ENCODE assay signal across 27 cellular contexts in the genomic region with DNA sequence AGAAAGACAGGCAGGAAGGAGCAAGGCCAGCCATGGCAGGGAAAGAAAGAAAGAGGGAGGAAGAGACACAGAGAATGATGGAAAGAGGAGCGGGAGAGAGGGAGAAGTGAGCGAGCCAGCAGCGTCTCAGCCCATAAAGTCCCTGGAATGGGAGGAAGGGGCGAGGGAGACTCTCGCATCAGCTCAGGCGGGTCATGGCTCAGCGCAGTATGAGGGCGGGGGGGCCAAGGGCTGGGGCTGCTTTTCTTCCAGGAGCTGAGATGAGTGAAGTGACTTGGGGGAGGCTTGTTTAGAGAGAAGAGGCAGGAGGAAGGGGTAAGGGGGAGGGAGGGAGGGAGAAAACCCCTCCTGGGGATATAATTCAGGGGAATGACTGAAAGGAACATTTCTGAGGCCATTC.
"Had no signal": no experiment of that assay in that cellular context is flagged by ENCODE, and none has a peak within 500 bp of the region (broad histone marks: within the 10 kb centered on the region; RNA-seq: fewer than 3 reads in every experiment).

No MANE protein-coding gene starts in this region.

- H3K4me3 Mint-ChIP-seq: mesothelial cell of epicardium; naive B cell; natural killer cell; neural crest cell; stimulated activated naive CD8-positive, alpha-beta T cell treated with anti-CD3 and anti-CD28 coated beads, Interleukin-15, Interleukin-2, amounts not matched to agents 100 ng/mL and 50 ng/mL, for 24 hours had no signal

- H3K27ac Mint-ChIP-seq: mesothelial cell of epicardium; natural killer cell; stimulated activated naive CD8-positive, alpha-beta T cell treated with anti-CD3 and anti-CD28 coated beads, Interleukin-15, Interleukin-2, amounts not matched to agents 100 ng/mL and 50 ng/mL, for 24 hours had no signal

- H2AFZ ChIP-seq: hepatocyte had no signal

- H3K4me1 ChIP-seq: heart right ventricle, pancreas, psoas muscle, right lobe of liver, suprapubic skin, uterus had no signal

- H3K9me3 ChIP-seq: heart right ventricle, pancreas, psoas muscle, right lobe of liver, suprapubic skin, thoracic aorta, tibial artery, uterus had no signal

- H3K36me3 Mint-ChIP-seq: mesothelial cell of epicardium, natural killer cell had no signal

- H3K9me3 Mint-ChIP-seq: mesothelial cell of epicardium; natural killer cell; neural crest cell; stimulated activated naive CD8-positive, alpha-beta T cell treated with anti-CD3 and anti-CD28 coated beads, Interleukin-15, Interleukin-2, amounts not matched to agents 100 ng/mL and 50 ng/mL, for 24 hours had no signal

- H3K79me2 ChIP-seq: hepatocyte had no signal

- H3K4me3 ChIP-seq: heart right ventricle, hepatocyte, lung, pancreas, psoas muscle, right lobe of liver, smooth muscle cell, suprapubic skin, thoracic aorta, tibial artery, uterus had no signal

- DNase-seq: heart right ventricle; islet precursor cell; mesendoderm; naive B cell; natural killer cell; nucleus accumbens; pancreas; posterior cingulate gyrus; psoas muscle; right lobe of liver; stimulated activated CD4-positive, alpha-beta T cell treated with anti-CD3 and anti-CD28 coated beads, Interleukin-12 subunit alpha, Interleukin-12 subunit beta, amount 100 ng/mL, for 4 hours; stimulated activated CD4-positive, alpha-beta T cell treated with anti-CD3 and anti-CD28 coated beads, Interleukin-15, amount 100 ng/mL, for 24 hours; stimulated activated CD4-positive, alpha-beta T cell treated with anti-CD3 and anti-CD28 coated beads, Interleukin-2, amount 100 ng/mL, for 24 hours; stimulated activated CD4-positive, alpha-beta T cell treated with anti-CD3 and anti-CD28 coated beads, Interleukin-4, amount 100 ng/mL, for 1 hour; stimulated activated naive CD4-positive, alpha-beta T cell; trophoblast cell; uterus had no signal

- H3K27me3 ChIP-seq: right lobe of liver had no signal

- FAIRE-seq: pancreas had no signal

- H3K27ac ChIP-seq: heart right ventricle, hepatocyte, pancreas, psoas muscle, right lobe of liver, suprapubic skin, thoracic aorta, tibial artery, uterus had no signal

- H3K36me3 ChIP-seq: heart right ventricle, pancreas, right lobe of liver, suprapubic skin, thoracic aorta, tibial artery, uterus had no signal

- H3K4me2 ChIP-seq: hepatocyte, smooth muscle cell had no signal

- ATAC-seq: heart right ventricle, left lobe of liver, natural killer cell, pancreas, psoas muscle, right lobe of liver had no signal

- H3K4me1 Mint-ChIP-seq: mesothelial cell of epicardium, natural killer cell had no signal
